ENCODE assay signal across 23 cellular contexts in the genomic region with DNA sequence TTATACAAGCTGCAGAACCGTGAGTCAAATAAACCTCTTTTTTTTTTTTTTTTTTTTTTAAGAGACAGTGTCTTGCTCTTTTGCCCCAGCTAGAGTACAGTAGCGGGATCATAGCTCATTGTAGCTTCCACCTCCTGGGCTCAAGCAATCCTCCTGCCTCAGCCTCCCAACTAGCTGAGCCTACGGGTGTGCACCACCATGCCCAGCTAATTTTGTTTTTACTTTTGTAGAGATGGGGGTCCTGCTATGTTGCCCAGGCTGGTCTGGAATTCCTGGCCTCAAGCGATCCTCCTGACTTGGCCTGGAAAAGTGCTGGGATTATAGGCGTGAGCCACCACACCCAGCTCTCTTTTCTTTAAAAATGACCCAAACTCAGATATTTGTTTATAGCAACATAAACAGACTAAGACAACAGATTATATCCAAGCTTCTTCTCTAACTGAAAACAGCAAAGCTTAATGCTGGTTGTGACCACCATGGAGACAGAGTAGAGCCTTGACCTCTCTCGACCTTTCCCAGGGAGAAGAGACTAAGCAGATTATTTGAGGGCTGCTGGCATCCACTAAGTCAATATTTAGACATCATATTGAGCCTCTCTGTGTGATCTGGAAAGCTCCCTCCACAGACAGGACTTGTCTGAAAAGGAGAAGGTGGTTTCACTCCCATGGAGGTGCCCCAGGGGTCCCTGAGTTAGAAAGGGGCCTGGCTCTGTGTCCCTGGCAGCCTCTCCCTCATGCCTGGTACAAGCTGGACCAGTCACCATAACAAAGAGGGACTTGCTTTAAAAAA.
"Had no signal": no experiment of that assay in that cellular context is flagged by ENCODE, and none has a peak within 500 bp of the region (broad histone marks: within the 10 kb centered on the region; RNA-seq: fewer than 3 reads in every experiment).

No MANE protein-coding gene starts in this region.

- H3K9me3 ChIP-seq: breast epithelium, left ventricle myocardium inferior, neutrophil, ovary, prostate gland, spleen, transverse colon, uterus had no signal

- H3K4me1 ChIP-seq: breast epithelium, left ventricle myocardium inferior, prostate gland, spleen, transverse colon, uterus had no signal

- H3K4me3 Mint-ChIP-seq: activated CD4-positive, alpha-beta memory T cell treated with anti-CD3 and anti-CD28 coated beads for 36 hours; activated CD4-positive, alpha-beta T cell treated with anti-CD3 and anti-CD28 coated beads, Interleukin-2, amount 10 ng/mL, durations not matched to agents 24 days and 14 days; activated naive CD4-positive, alpha-beta T cell treated with anti-CD3 and anti-CD28 coated beads, Interleukin-2, amount 10 ng/mL, durations not matched to agents 7 days and 5 days; activated naive CD8-positive, alpha-beta T cell treated with anti-CD3 and anti-CD28 coated beads, Interleukin-2, amount 50 U/mL, for 24 hours; dendritic cell treated with granulocyte-macrophage colony-stimulating factor and Interleukin-4, amounts not matched to agents 40 ng/mL and 50 ng/mL, for 4 days; nephron had no signal

- H3K9me3 Mint-ChIP-seq: activated CD4-positive, alpha-beta memory T cell treated with anti-CD3 and anti-CD28 coated beads for 36 hours; activated CD4-positive, alpha-beta T cell treated with anti-CD3 and anti-CD28 coated beads, Interleukin-2, amount 10 ng/mL, durations not matched to agents 24 days and 14 days; activated naive CD8-positive, alpha-beta T cell treated with anti-CD3 and anti-CD28 coated beads, Interleukin-2, amount 50 U/mL, for 24 hours; dendritic cell treated with granulocyte-macrophage colony-stimulating factor and Interleukin-4, amounts not matched to agents 40 ng/mL and 50 ng/mL, for 4 days; nephron had no signal

- ATAC-seq: activated naive CD8-positive, alpha-beta T cell treated with anti-CD3 and anti-CD28 coated beads, Interleukin-2, amount 50 U/mL, for 24 hours had no signal

- H3K36me3 ChIP-seq: breast epithelium, left ventricle myocardium inferior, neutrophil, ovary, prostate gland, spleen, transverse colon, uterus had no signal

- H3K4me1 Mint-ChIP-seq: activated CD4-positive, alpha-beta T cell treated with anti-CD3 and anti-CD28 coated beads, Interleukin-2, amount 10 ng/mL, durations not matched to agents 24 days and 14 days; activated naive CD4-positive, alpha-beta T cell treated with anti-CD3 and anti-CD28 coated beads, Interleukin-2, amount 10 ng/mL, durations not matched to agents 7 days and 5 days; activated naive CD8-positive, alpha-beta T cell treated with anti-CD3 and anti-CD28 coated beads, Interleukin-2, amount 50 U/mL, for 24 hours; nephron had no signal

- H3K27me3 ChIP-seq: breast epithelium, neutrophil, ovary, spleen, transverse colon, uterus had no signal

- H3K4me3 ChIP-seq: breast epithelium, left ventricle myocardium inferior, ovary, prostate gland, spleen, transverse colon, uterus had no signal

- H3K27ac Mint-ChIP-seq: activated CD4-positive, alpha-beta memory T cell treated with anti-CD3 and anti-CD28 coated beads for 36 hours; activated CD4-positive, alpha-beta T cell treated with anti-CD3 and anti-CD28 coated beads, Interleukin-2, amount 10 ng/mL, durations not matched to agents 24 days and 14 days; activated naive CD4-positive, alpha-beta T cell treated with anti-CD3 and anti-CD28 coated beads, Interleukin-2, amount 10 ng/mL, durations not matched to agents 7 days and 5 days; activated naive CD8-positive, alpha-beta T cell treated with anti-CD3 and anti-CD28 coated beads, Interleukin-2, amount 50 U/mL, for 24 hours; dendritic cell treated with granulocyte-macrophage colony-stimulating factor and Interleukin-4, amounts not matched to agents 40 ng/mL and 50 ng/mL, for 4 days had no signal

- DNase-seq: activated CD4-positive, alpha-beta memory T cell treated with anti-CD3 and anti-CD28 coated beads for 36 hours; activated CD4-positive, alpha-beta T cell treated with anti-CD3 and anti-CD28 coated beads, Interleukin-2, amount 10 ng/mL, durations not matched to agents 24 days and 14 days; activated CD4-positive, CD25-positive, alpha-beta regulatory T cell treated with anti-CD3 and anti-CD28 coated beads, Interleukin-2, amount 50 U/mL, for 72 hours; activated CD8-positive, alpha-beta memory T cell treated with anti-CD3 and anti-CD28 coated beads, Interleukin-2, amount 50 U/mL, for 4 hours; activated gamma-delta T cell; activated naive CD4-positive, alpha-beta T cell treated with anti-CD3 and anti-CD28 coated beads, Interleukin-2, amount 10 ng/mL, durations not matched to agents 7 days and 5 days; activated naive CD8-positive, alpha-beta T cell treated with anti-CD3 and anti-CD28 coated beads, Interleukin-2, amount 50 U/mL, for 24 hours; activated T-cell treated with anti-CD3 and anti-CD28 coated beads, Interleukin-2, amount 50 U/mL, for 1 hour; central memory CD4-positive, alpha-beta T cell; effector CD4-positive, alpha-beta T cell; left ventricle myocardium inferior; ovary; spleen; stimulated activated naive CD4-positive, alpha-beta T cell; T-helper 9 cell; transverse colon; uterus had no signal

- H3K27me3 Mint-ChIP-seq: activated CD4-positive, alpha-beta T cell treated with anti-CD3 and anti-CD28 coated beads, Interleukin-2, amount 10 ng/mL, durations not matched to agents 24 days and 14 days; dendritic cell treated with granulocyte-macrophage colony-stimulating factor and Interleukin-4, amounts not matched to agents 40 ng/mL and 50 ng/mL, for 4 days had no signal

- H3K36me3 Mint-ChIP-seq: activated CD4-positive, alpha-beta memory T cell treated with anti-CD3 and anti-CD28 coated beads for 36 hours; activated naive CD4-positive, alpha-beta T cell treated with anti-CD3 and anti-CD28 coated beads, Interleukin-2, amount 10 ng/mL, durations not matched to agents 7 days and 5 days had no signal

- H3K27ac ChIP-seq: breast epithelium, epithelial cell of prostate, left ventricle myocardium inferior, neutrophil, ovary, prostate gland, spleen, transverse colon, uterus had no signal
